14 cellular contexts compared by ENCODE assay signal in genomic region chr18:31232779-31233424, GRCh38.
A peak's percentile ranks its signal among the peaks of the same experiment; 100 is the strongest.
DNase-seq lines count a peak whose midpoint lies in the region; ATAC-seq, FAIRE-seq and TF ChIP-seq lines count a peak whose summit lies in the region.
"Had no signal": no experiment of that assay in that cellular context is flagged by ENCODE, and none has a peak within 500 bp of the region (broad histone marks: within the 10 kb centered on the region; RNA-seq: fewer than 3 reads in every experiment).

No MANE protein-coding gene starts in this region.

- ATAC-seq in GM23338 = no peak
- 0 out of 2 replicates have a peak, but pooled peaks have one; percentile 20 for ATAC-seq in WTC11
- ATAC-seq in HepG2 = peak; percentile 96
- ATAC-seq in activated CD8-positive, alpha-beta T cell treated with anti-CD3 and anti-CD28 coated beads for 36 hours = no peak
- no peak for ATAC-seq in T-cell (replicated peaks in 1 of 4)
- no peak for ATAC-seq in GM19455 (IDR thresholded peaks at IDR 0.05; ENCODE audit: unreplicated experiment)

- no peaks in the 10 kb centered on the region for H3K9me3 Mint-ChIP-seq in GM23338
- no peaks in the 10 kb centered on the region for H3K9me3 Mint-ChIP-seq in WTC11
- H3K9me3 Mint-ChIP-seq in activated CD8-positive, alpha-beta T cell treated with anti-CD3 and anti-CD28 coated beads for 36 hours = peaks cover 3% of the 10 kb centered on the region
- peaks cover 4 to 17% (median 11%) of the 10 kb centered on the region in 3 donors for H3K9me3 Mint-ChIP-seq in T-cell

- H3K9me2 ChIP-seq in GM23338 (ENCODE audit: insufficient read depth) = no peaks in the 10 kb centered on the region

- H3K27me3 Mint-ChIP-seq in GM23338 (ENCODE audit: insufficient read depth, low read depth, poor library complexity) = peaks cover 7% of the 10 kb centered on the region
- H3K27me3 Mint-ChIP-seq in WTC11 (ENCODE audit: low read depth) = no peaks in the 10 kb centered on the region
- H3K27me3 Mint-ChIP-seq in activated CD8-positive, alpha-beta T cell treated with anti-CD3 and anti-CD28 coated beads for 36 hours = no peaks in the 10 kb centered on the region
- no peaks in the 10 kb centered on the region for H3K27me3 Mint-ChIP-seq in T-cell

- peak in 1 of 2 experiments; percentile 39; a peak in 2 of 4 replicates for TF ChIP-seq EP300 in HepG2 (IDR thresholded peaks at IDR 0.05; ENCODE audit: low read depth in 2 of 2, low read length in 2 of 2)
- TF ChIP-seq EP300 in HepG2 (CRISPR knock-in tag; IDR thresholded peaks at IDR 0.05; ENCODE audit: borderline replicate concordance) = 0 out of 2 replicates have a peak, but pooled peaks have one; percentile 27

- H3K9me3 ChIP-seq in HepG2 (ENCODE audit: low read length) = no peaks in the 10 kb centered on the region
- no peaks in the 10 kb centered on the region for H3K9me3 ChIP-seq in parathyroid adenoma (ENCODE audit: control insufficient read depth, low read length)

- FAIRE-seq in HepG2 (lab: Jason Lieb, UNC) = peak; percentile 79

- H3K27me3 ChIP-seq in GM23338 (ENCODE audit: insufficient read depth) (no peaks in the 10 kb centered on the region), HepG2 (ENCODE audit: control insufficient read depth in 1 of 2, insufficient read depth in 2 of 2, low read length in 2 of 2) (no peaks in the 10 kb centered on the region), parathyroid adenoma (ENCODE audit: control insufficient read depth, insufficient read depth, low read length) (no peaks in the 10 kb centered on the region)

- H3K4me3 ChIP-seq in GM23338 (no peak overlapping the region), HepG2 (replicated peaks in 1 of 3; ENCODE audit: insufficient read depth in 1 of 3, low read depth in 2 of 3, low read length in 3 of 3) (peak overlapping the region; percentile 1 to 53 (median 11); a peak in 4 of 6 replicates), parathyroid adenoma (ENCODE audit: low read depth, low read length) (no peak overlapping the region)

- DNase-seq in GM23338 (ENCODE audit: low spot score) (no peak), WTC11 (ENCODE audit: low spot score) (no peak), HepG2 (ENCODE audit: low spot score) (peak; percentile 84), T-cell (no peak)
- DNase-seq in activated CD8-positive, alpha-beta T cell treated with anti-CD3 and anti-CD28 coated beads for 36 hours = no peak
- DNase-seq: COR-L47, DMS153, HCEC 1CT, KG1, NCI-H1092 treated with DMSO at 0.1 percent for 48 hours, NCI-H2081 treated with DMSO at 0.1 percent for 48 hours, NCI-H524 had no signal

- H3K27ac ChIP-seq in GM23338 (ENCODE audit: low read depth) (no peak overlapping the region), HepG2 (ENCODE audit: extremely low read length, insufficient read depth, low read length) (peak overlapping the region; percentile 57), parathyroid adenoma (peak overlapping the region; percentile 97)

- POLR2A ChIA-PET in WTC11 (lab: Charles Lee) (interaction anchor here (1.2 kb wide), 1 partner anchor 29 kb away, joined by 3 read pairs; no protein-coding TSS in a partner anchor), HepG2 (lab: Yijun Ruan, JAX) (interaction anchor here (0.6 to 2.3 kb wide), 3 partner anchors 10 to 166 kb away, joined by 4 to 38 read pairs (median 4); partner anchors contain the start of gene DSC2), T-cell (lab: Charles Lee) (no interaction called here)
- POLR2A ChIA-PET in activated CD8-positive, alpha-beta T cell treated with anti-CD3 and anti-CD28 coated beads for 36 hours (lab: Charles Lee) = no interaction called here

- TF ChIP-seq POLR2A in HepG2 (IDR thresholded peaks at IDR 0.05; ENCODE audit: insufficient read depth in 1 of 2, low read depth in 2 of 2, low read length in 2 of 2) = no peak

- no peaks in the 10 kb centered on the region for H3K36me3 ChIP-seq in GM23338 (ENCODE audit: insufficient read depth)
- H3K36me3 ChIP-seq in HepG2 (replicated peaks in 1 of 2; ENCODE audit: control insufficient read depth in 1 of 2, insufficient read depth in 2 of 2, low read length in 2 of 2) = no peaks in the 10 kb centered on the region
- H3K36me3 ChIP-seq in parathyroid adenoma (ENCODE audit: control insufficient read depth, insufficient read depth, low read length) = no peaks in the 10 kb centered on the region

- H3K4me2 ChIP-seq in GM23338 = no peak overlapping the region
- peak overlapping the region; percentile 72 for H3K4me2 ChIP-seq in HepG2 (ENCODE audit: low read depth, low read length)
- H3K4me2 ChIP-seq in parathyroid adenoma (ENCODE audit: low read length) = no peak overlapping the region

- no peak overlapping the region for H2AFZ ChIP-seq in GM23338
- H2AFZ ChIP-seq in HepG2 (ENCODE audit: low read length) = no peak overlapping the region
- H2AFZ ChIP-seq in parathyroid adenoma = peak overlapping the region; percentile 56

- H3K4me1 ChIP-seq in GM23338 (ENCODE audit: insufficient read depth) = no peaks in the 10 kb centered on the region
- peaks cover 63% of the 10 kb centered on the region for H3K4me1 ChIP-seq in HepG2 (ENCODE audit: insufficient read depth, low read length)
- peaks cover 56% of the 10 kb centered on the region for H3K4me1 ChIP-seq in parathyroid adenoma

- H3K27ac Mint-ChIP-seq in GM23338 = peak overlapping the region; percentile 14; the same call in 1 of the 2 replicates
- H3K27ac Mint-ChIP-seq in WTC11 = no peak overlapping the region
- H3K27ac Mint-ChIP-seq in activated CD8-positive, alpha-beta T cell treated with anti-CD3 and anti-CD28 coated beads for 36 hours = no peak overlapping the region
- no peak overlapping the region for H3K27ac Mint-ChIP-seq in T-cell

- H3K36me3 Mint-ChIP-seq in GM23338 (ENCODE audit: low read depth) (no peaks in the 10 kb centered on the region), WTC11 (no peaks in the 10 kb centered on the region), T-cell (no peaks in the 10 kb centered on the region)
- H3K36me3 Mint-ChIP-seq in activated CD8-positive, alpha-beta T cell treated with anti-CD3 and anti-CD28 coated beads for 36 hours (ENCODE audit: low read depth) = no peaks in the 10 kb centered on the region

- in situ Hi-C loops in HepG2 (cut with HindIII; ENCODE audit: extremely low pct_ligation_motif_present, low pct_unique_long_range_greater_than_20kb) = no loop called here

- no peaks in the 10 kb centered on the region for H3F3A ChIP-seq in GM23338 (replicated peaks; ENCODE audit: low read depth)

- H4K20me1 ChIP-seq in GM23338 (replicated peaks; ENCODE audit: insufficient read depth) (no peaks in the 10 kb centered on the region), HepG2 (ENCODE audit: insufficient read depth, low read length) (no peaks in the 10 kb centered on the region)

- 5% methylated on average over 6 of the region's 6 CpGs for WGBS in HepG2 (ENCODE audit: low lambda C conversion rate)

- TF ChIP-seq CTCF in GM23338 (conservative IDR thresholded peaks at IDR 0.05; ENCODE audit: low read depth in 2 of 2) (no peak), WTC11 (IDR thresholded peaks at IDR 0.05) (no peak), HepG2 (CRISPR knock-in tag; IDR thresholded peaks at IDR 0.05) (no peak), parathyroid adenoma (IDR thresholded peaks at IDR 0.05) (no peak)
- TF ChIP-seq CTCF in activated CD8-positive, alpha-beta T cell treated with anti-CD3 and anti-CD28 coated beads for 36 hours (IDR thresholded peaks at IDR 0.05) = no peak

- no peak overlapping the region for H3K4me3 Mint-ChIP-seq in GM23338
- H3K4me3 Mint-ChIP-seq in WTC11 = no peak overlapping the region
- no peak overlapping the region for H3K4me3 Mint-ChIP-seq in activated CD8-positive, alpha-beta T cell treated with anti-CD3 and anti-CD28 coated beads for 36 hours
- no peak overlapping the region for H3K4me3 Mint-ChIP-seq in T-cell

- BruUV-seq in HepG2 (replicated peaks; lab: Mats Ljungman, UMichigan) = no TSS peak

- peak overlapping the region; percentile 42; the same call in 1 of the 2 replicates for H3K9ac ChIP-seq in HepG2 (ENCODE audit: insufficient read depth, low read depth, low read length)
- H3K9ac ChIP-seq in parathyroid adenoma = no peak overlapping the region

- CTCF ChIA-PET in WTC11 (lab: Charles Lee) = no interaction called here
- CTCF ChIA-PET in HepG2 (lab: Yijun Ruan, JAX; ENCODE audit: low intra/inter-chr PET ratio, low total read pairs) = no interaction called here
- CTCF ChIA-PET in activated CD8-positive, alpha-beta T cell treated with anti-CD3 and anti-CD28 coated beads for 36 hours (lab: Charles Lee) = no interaction called here
- CTCF ChIA-PET in T-cell (lab: Charles Lee) = no interaction called here

- no peak for TF ChIP-seq RAD21 in HepG2 (CRISPR knock-in tag; IDR thresholded peaks at IDR 0.05)

- H3K79me2 ChIP-seq in GM23338 (replicated peaks; ENCODE audit: insufficient read depth) = no peaks in the 10 kb centered on the region
- H3K79me2 ChIP-seq in HepG2 (ENCODE audit: insufficient read depth, low read length) = no peaks in the 10 kb centered on the region
- no peaks in the 10 kb centered on the region for H3K79me2 ChIP-seq in parathyroid adenoma

- H3K4me1 Mint-ChIP-seq in GM23338 (peaks cover 7% of the 10 kb centered on the region), WTC11 (peaks cover 8% of the 10 kb centered on the region), T-cell (no peaks in the 10 kb centered on the region)
- H3K4me1 Mint-ChIP-seq in activated CD8-positive, alpha-beta T cell treated with anti-CD3 and anti-CD28 coated beads for 36 hours (ENCODE audit: low read depth) = no peaks in the 10 kb centered on the region

- intact Hi-C loops in HepG2 (cut with micrococcal nuclease; ENCODE audit: unreplicated experiment) = loop anchor here (1.0 to 2.0 kb wide), 2 partner anchors 8 to 26 kb away; no protein-coding TSS in a partner anchor
- intact Hi-C loops in activated CD8-positive, alpha-beta T cell treated with anti-CD3 and anti-CD28 coated beads for 36 hours (cut with micrococcal nuclease) = no loop called here

TF ChIP-seq in WTC11, 78 proteins besides CTCF, POLR2A, EP300 and RAD21:
- no peak for TF ChIP-seq FOXP1 (CRISPR knock-in tag; IDR thresholded peaks at IDR 0.05; ENCODE audit: borderline replicate concordance)

TF ChIP-seq in HepG2, 621 proteins besides CTCF, POLR2A, EP300 and RAD21 (continues in another document):
- TF ChIP-seq KDM5A (IDR thresholded peaks at IDR 0.05; ENCODE audit: borderline replicate concordance, low read length) = no peak
- no peak for TF ChIP-seq ISX (CRISPR knock-in tag; conservative IDR thresholded peaks at IDR 0.05)
- TF ChIP-seq MED1 (CRISPR knock-in tag; IDR thresholded peaks at IDR 0.05) = no peak
- TF ChIP-seq ZNF44 (CRISPR knock-in tag; IDR thresholded peaks at IDR 0.05) = no peak
- no peak for TF ChIP-seq JUNB (CRISPR knock-in tag; IDR thresholded peaks at IDR 0.05; ENCODE audit: borderline replicate concordance)
- no peak for TF ChIP-seq MAF1 (CRISPR knock-in tag; IDR thresholded peaks at IDR 0.05; ENCODE audit: borderline replicate concordance)
- no peak for TF ChIP-seq CENPBD1 (CRISPR knock-in tag; IDR thresholded peaks at IDR 0.05; ENCODE audit: borderline replicate concordance, low read depth)

Comparison
In these comparisons a context has a peak if more than half of its experiments do, and no peak if none do; other contexts are left out.
1. ATAC-seq: peak in WTC11 (single experiment) and HepG2 (single experiment); none in GM23338 (single experiment), activated CD8-positive, alpha-beta T cell treated with anti-CD3 and anti-CD28 coated beads for 36 hours (single experiment), T-cell (0 of 4) and GM19455 (single experiment).
2. H3K4me3 ChIP-seq: peak in HepG2 (3 of 3); none in GM23338 (single experiment) and parathyroid adenoma (single experiment).
3. POLR2A ChIA-PET loops: an anchor here in WTC11 (1.2 kb wide) and HepG2 (0.6 to 2.3 kb wide); none called in activated CD8-positive, alpha-beta T cell treated with anti-CD3 and anti-CD28 coated beads for 36 hours and T-cell.